Comparison of ENCODE assay signal across 12 cellular contexts in genomic region chr10:71638577-71639411, GRCh38.
DNase-seq lines count a peak whose midpoint lies in the region; ATAC-seq, FAIRE-seq and TF ChIP-seq lines count a peak whose summit lies in the region.
"Had no signal": no experiment of that assay in that cellular context is flagged by ENCODE, and none has a peak within 500 bp of the region (broad histone marks: within the 10 kb centered on the region; RNA-seq: fewer than 3 reads in every experiment).

No MANE protein-coding gene starts in this region.

- H3K4me1 ChIP-seq in GM23338 (ENCODE audit: insufficient read depth) (peaks cover 49% of the 10 kb centered on the region), OCI-LY1 (ENCODE audit: insufficient read depth, low read length, severe bottlenecking) (peaks cover 12% of the 10 kb centered on the region)
- H3K4me1 ChIP-seq: vagina had no signal

- H3K27me3 Mint-ChIP-seq in GM23338 (ENCODE audit: insufficient read depth, low read depth, poor library complexity): peaks cover 16% of the 10 kb centered on the region
- no peaks in the 10 kb centered on the region for H3K27me3 Mint-ChIP-seq in activated T-cell treated with anti-CD3 and anti-CD28 coated beads, Interleukin-2, amount 50 U/mL, for 4 hours (ENCODE audit: low read depth)
- H3K27me3 Mint-ChIP-seq: activated naive CD8-positive, alpha-beta T cell treated with anti-CD3 and anti-CD28 coated beads, Interleukin-2, amount 50 U/mL, for 24 hours had no signal

- TF ChIP-seq CTCF in GM23338 (conservative IDR thresholded peaks at IDR 0.05; ENCODE audit: low read depth in 2 of 2) (no peak), OCI-LY1 (IDR thresholded peaks at IDR 0.05; ENCODE audit: low read length) (no peak)

- H4K20me1 ChIP-seq in GM23338 (replicated peaks; ENCODE audit: insufficient read depth) (no peaks in the 10 kb centered on the region), OCI-LY1 (ENCODE audit: insufficient read depth, low read length) (no peaks in the 10 kb centered on the region)

- H3K9me3 Mint-ChIP-seq in GM23338: no peaks in the 10 kb centered on the region; the same call in 2 of the 3 replicates
- no peaks in the 10 kb centered on the region for H3K9me3 Mint-ChIP-seq in activated T-cell treated with anti-CD3 and anti-CD28 coated beads, Interleukin-2, amount 50 U/mL, for 4 hours
- H3K9me3 Mint-ChIP-seq: activated naive CD8-positive, alpha-beta T cell treated with anti-CD3 and anti-CD28 coated beads, Interleukin-2, amount 50 U/mL, for 24 hours; memory B cell had no signal

- ATAC-seq in GM23338: peak; percentile 15
- ATAC-seq in activated T-cell treated with anti-CD3 and anti-CD28 coated beads, Interleukin-2, amount 50 U/mL, for 4 hours: no peak
- ATAC-seq: activated naive CD8-positive, alpha-beta T cell treated with anti-CD3 and anti-CD28 coated beads, Interleukin-2, amount 50 U/mL, for 24 hours had no signal

- H3K9ac ChIP-seq in OCI-LY1 (ENCODE audit: low read length): no peak overlapping the region

- H2AFZ ChIP-seq in GM23338 (no peak overlapping the region; the same call in 1 of the 2 replicates), OCI-LY1 (ENCODE audit: low read length) (no peak overlapping the region)

- H3K27me3 ChIP-seq in GM23338 (ENCODE audit: insufficient read depth) (peaks cover 19% of the 10 kb centered on the region; the same call in 1 of the 2 replicates), OCI-LY1 (ENCODE audit: insufficient read depth, low read length) (0 out of 2 replicates have a peak, but pooled peaks cover 3% of the 10 kb centered on the region)
- H3K27me3 ChIP-seq: vagina had no signal

- H3K9me2 ChIP-seq in GM23338 (ENCODE audit: insufficient read depth) (no peaks in the 10 kb centered on the region), OCI-LY1 (ENCODE audit: low read depth, low read length) (no peaks in the 10 kb centered on the region)

- no peak overlapping the region for H3K4me3 Mint-ChIP-seq in GM23338
- H3K4me3 Mint-ChIP-seq in activated T-cell treated with anti-CD3 and anti-CD28 coated beads, Interleukin-2, amount 50 U/mL, for 4 hours: no peak overlapping the region
- H3K4me3 Mint-ChIP-seq: activated naive CD8-positive, alpha-beta T cell treated with anti-CD3 and anti-CD28 coated beads, Interleukin-2, amount 50 U/mL, for 24 hours; memory B cell had no signal

- no peak for FAIRE-seq in HTR-8/SVneo (lab: Jason Lieb, UNC)

- H3K4me1 Mint-ChIP-seq in GM23338: peaks cover 57% of the 10 kb centered on the region
- H3K4me1 Mint-ChIP-seq in activated T-cell treated with anti-CD3 and anti-CD28 coated beads, Interleukin-2, amount 50 U/mL, for 4 hours (ENCODE audit: low read depth): peaks cover 5% of the 10 kb centered on the region

- no peaks in the 10 kb centered on the region for H3K9me3 ChIP-seq in OCI-LY1 (ENCODE audit: low read length)
- H3K9me3 ChIP-seq: vagina had no signal

- no peaks in the 10 kb centered on the region for H3K36me3 Mint-ChIP-seq in GM23338 (ENCODE audit: low read depth)
- no peaks in the 10 kb centered on the region for H3K36me3 Mint-ChIP-seq in activated T-cell treated with anti-CD3 and anti-CD28 coated beads, Interleukin-2, amount 50 U/mL, for 4 hours (ENCODE audit: insufficient read depth)
- H3K36me3 Mint-ChIP-seq: memory B cell had no signal

- no peak overlapping the region for H3K27ac Mint-ChIP-seq in GM23338
- H3K27ac Mint-ChIP-seq: activated naive CD8-positive, alpha-beta T cell treated with anti-CD3 and anti-CD28 coated beads, Interleukin-2, amount 50 U/mL, for 24 hours had no signal

- H3K36me3 ChIP-seq in GM23338 (ENCODE audit: insufficient read depth) (no peaks in the 10 kb centered on the region), OCI-LY1 (ENCODE audit: insufficient read depth, low read length) (no peaks in the 10 kb centered on the region)
- H3K36me3 ChIP-seq: vagina had no signal

- H3K27ac ChIP-seq in GM23338 (ENCODE audit: low read depth): no peak overlapping the region
- H3K27ac ChIP-seq in OCI-LY1 (ENCODE audit: low read depth, low read length, poor library complexity, severe bottlenecking): no peak overlapping the region
- H3K27ac ChIP-seq: vagina had no signal

- H3F3A ChIP-seq in GM23338 (replicated peaks; ENCODE audit: low read depth) (no peaks in the 10 kb centered on the region), OCI-LY1 (ENCODE audit: insufficient read depth, low read length) (no peaks in the 10 kb centered on the region)

- no peak for DNase-seq in GM23338 (ENCODE audit: low spot score)
- DNase-seq in iPS-NIHi11 (ENCODE audit: low spot score): peak; percentile 59
- peak; percentile 54 for DNase-seq in retina
- DNase-seq in activated T-cell treated with anti-CD3 and anti-CD28 coated beads, Interleukin-2, amount 50 U/mL, for 4 hours: no peak
- no peak for DNase-seq in SW480 (ENCODE audit: low spot score)
- DNase-seq in NCI-H2029 (lab: John Stamatoyannopoulos, UW): no peak
- DNase-seq in HTR-8/SVneo (ENCODE audit: insufficient read length, low spot score): no peak
- DNase-seq: activated naive CD8-positive, alpha-beta T cell treated with anti-CD3 and anti-CD28 coated beads, Interleukin-2, amount 50 U/mL, for 24 hours; effector CD4-positive, alpha-beta T cell had no signal

- H3K79me2 ChIP-seq in GM23338 (replicated peaks; ENCODE audit: insufficient read depth): no peaks in the 10 kb centered on the region
- H3K79me2 ChIP-seq in OCI-LY1 (ENCODE audit: insufficient read depth, low read length): no peaks in the 10 kb centered on the region

- no peak overlapping the region for H3K4me3 ChIP-seq in GM23338
- no peak overlapping the region for H3K4me3 ChIP-seq in OCI-LY1 (ENCODE audit: low read depth, low read length, poor library complexity, severe bottlenecking)
- H3K4me3 ChIP-seq: vagina had no signal

- H3K4me2 ChIP-seq in GM23338 (0 out of 2 replicates have a peak overlapping the region, but pooled peaks have one; percentile 38), OCI-LY1 (ENCODE audit: low read length) (peak overlapping the region; percentile 27; the same call in 1 of the 2 replicates)

TF ChIP-seq in GM23338, 12 proteins besides CTCF, POLR2A, EP300 and RAD21 (continues in another document):
- TF ChIP-seq EZH2phosphoT487 (IDR thresholded peaks at IDR 0.05; ENCODE audit: unreplicated experiment) (no peak), ZNF114 (CRISPR knock-in tag; IDR thresholded peaks at IDR 0.05) (no peak), JUNB (IDR thresholded peaks at IDR 0.05; ENCODE audit: unreplicated experiment) (no peak), ETS1 (IDR thresholded peaks at IDR 0.05) (no peak), ZNF331 (CRISPR knock-in tag; IDR thresholded peaks at IDR 0.05; ENCODE audit: low read depth) (no peak), REST (IDR thresholded peaks at IDR 0.05; ENCODE audit: unreplicated experiment) (no peak), POLR2AphosphoS5 (IDR thresholded peaks at IDR 0.05; ENCODE audit: low read depth) (no peak)

Comparison
In these comparisons a context has a peak if more than half of its experiments do, and no peak if none do; other contexts are left out.
1. DNase-seq: peak in iPS-NIHi11 (single experiment) and retina (single experiment); none in GM23338 (single experiment), activated T-cell treated with anti-CD3 and anti-CD28 coated beads, Interleukin-2, amount 50 U/mL, for 4 hours (single experiment), SW480 (single experiment), NCI-H2029 (single experiment) and HTR-8/SVneo (single experiment).